ENCODE assay signal across 18 cellular contexts in the genomic region with DNA sequence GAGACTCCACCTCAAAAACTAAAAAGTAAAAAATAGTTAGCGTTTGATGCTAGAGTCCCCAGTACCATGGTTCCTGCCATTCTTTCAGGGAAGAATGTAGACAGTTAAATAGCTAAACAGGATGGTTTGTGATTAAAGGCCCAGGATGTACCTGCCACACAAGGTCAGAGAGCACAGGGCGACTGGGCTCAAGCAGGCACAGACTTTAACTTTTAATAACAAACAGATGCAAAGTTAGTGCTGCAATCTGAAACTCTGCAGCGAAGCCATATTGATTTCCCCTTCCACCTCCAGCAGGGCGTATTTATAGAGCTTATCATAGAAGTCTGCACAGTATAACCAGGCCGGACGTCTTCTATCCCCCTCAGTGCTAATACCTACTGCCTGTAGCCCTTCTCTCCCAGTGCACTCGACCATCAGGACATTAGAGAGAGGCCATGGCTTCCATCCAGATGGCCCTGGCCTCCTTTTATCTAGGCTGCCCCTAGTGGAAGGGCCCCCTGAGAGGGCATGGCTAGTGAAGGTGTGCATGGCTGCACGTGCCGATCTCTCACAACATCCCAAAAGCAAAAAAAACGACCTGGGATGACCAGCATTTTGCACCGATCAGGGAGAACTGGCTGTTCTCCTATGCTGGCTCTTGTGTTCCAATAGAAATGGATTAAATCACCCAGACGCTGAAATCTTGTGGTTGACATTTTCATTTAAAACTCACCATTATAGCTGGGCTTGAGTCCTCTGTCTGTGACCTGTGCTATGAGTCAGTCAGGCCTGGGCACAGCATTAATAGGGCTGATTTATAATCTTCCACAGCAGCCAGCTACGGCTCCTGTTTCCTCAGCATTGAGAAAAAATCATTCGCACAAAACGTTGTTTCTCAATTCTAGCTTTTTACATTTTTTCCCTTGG. TPM values are rescaled to one million over a fixed set of nuclear protein-coding genes. Genes with fewer than 3 reads are reported as not detected.
DNase-seq lines count a peak whose midpoint lies in the region; ATAC-seq and TF ChIP-seq lines count a peak whose summit lies in the region.
"Had no signal": no experiment of that assay in that cellular context is flagged by ENCODE, and none has a peak within 500 bp of the region (broad histone marks: within the 10 kb centered on the region; RNA-seq: fewer than 3 reads in every experiment).

No MANE protein-coding gene starts in this region.

- no peaks in the 10 kb centered on the region for H3K36me3 ChIP-seq in psoas muscle (ENCODE audit: insufficient read depth in 1 of 2, low read depth in 1 of 2)
- H3K36me3 ChIP-seq: BLaER1, heart left ventricle had no signal

- H3K9me3 Mint-ChIP-seq in endothelial cell (ENCODE audit: unreplicated experiment) = no peaks in the 10 kb centered on the region
- H3K9me3 Mint-ChIP-seq: stimulated activated naive CD8-positive, alpha-beta T cell treated with anti-CD3 and anti-CD28 coated beads, Interleukin-15, Interleukin-2, amounts not matched to agents 100 ng/mL and 50 ng/mL, for 24 hours had no signal

- DNase-seq in AG10803 (ENCODE audit: low read depth) (peak; percentile 86), M059J (ENCODE audit: low read depth) (peak; percentile 64), endothelial cell (ENCODE audit: low spot score) (no peak), psoas muscle (no peak), NCI-H526 treated with DMSO at 0.1 percent for 48 hours (lab: John Stamatoyannopoulos, UW) (no peak), D341Med (ENCODE audit: low spot score) (no peak), NCI-H510A treated with DMSO at 0.1 percent for 48 hours (lab: John Stamatoyannopoulos, UW) (no peak)
- DNase-seq: activated CD8-positive, alpha-beta T cell treated with anti-CD3 and anti-CD28 coated beads for 36 hours; heart left ventricle; MM.1S; mucosa of descending colon; NCI-H2029 treated with DMSO at 0.1 percent for 48 hours; NCI-H526 had no signal

- H3K27ac ChIP-seq in psoas muscle = no peak overlapping the region
- H3K27ac ChIP-seq: BLaER1, heart left ventricle, PC-9, SK-N-MC had no signal

- 52 to 73% (median 57%) methylated on average over 15 of the region's 15 CpGs for WGBS in psoas muscle, 3 donors

- H3K4me1 Mint-ChIP-seq in endothelial cell (ENCODE audit: unreplicated experiment) = no peaks in the 10 kb centered on the region

- ATAC-seq in psoas muscle (peak; percentile 33 to 88 (median 68)), HG02981 (IDR thresholded peaks at IDR 0.05; ENCODE audit: unreplicated experiment) (no peak)
- ATAC-seq: heart left ventricle had no signal

- no peaks in the 10 kb centered on the region for H3K9me3 ChIP-seq in psoas muscle
- H3K9me3 ChIP-seq: mucosa of descending colon had no signal

- TF ChIP-seq CTCF in AG10803 (conservative IDR thresholded peaks at IDR 0.05; ENCODE audit: low read length) = peak; percentile 15; the same call in 1 of the 2 replicates
- TF ChIP-seq CTCF in endothelial cell (IDR thresholded peaks at IDR 0.05; ENCODE audit: unreplicated experiment) = no peak
- TF ChIP-seq CTCF in psoas muscle (IDR thresholded peaks at IDR 0.05) = no peak

- no peaks in the 10 kb centered on the region for H3K27me3 ChIP-seq in psoas muscle (ENCODE audit: insufficient read depth in 3 of 3, low read length in 2 of 3)
- H3K27me3 ChIP-seq: BLaER1, heart left ventricle had no signal

- H3K4me3 Mint-ChIP-seq in endothelial cell (ENCODE audit: unreplicated experiment) = peak overlapping the region; percentile 1
- H3K4me3 Mint-ChIP-seq: activated CD8-positive, alpha-beta T cell treated with anti-CD3 and anti-CD28 coated beads for 36 hours; stimulated activated naive CD8-positive, alpha-beta T cell treated with anti-CD3 and anti-CD28 coated beads, Interleukin-15, Interleukin-2, amounts not matched to agents 100 ng/mL and 50 ng/mL, for 24 hours had no signal

- H3K36me3 Mint-ChIP-seq in endothelial cell (ENCODE audit: low read depth, unreplicated experiment) = peaks cover 6% of the 10 kb centered on the region

- H3K4me3 ChIP-seq in AG10803 (ENCODE audit: low read length) (no peak overlapping the region), psoas muscle (no peak overlapping the region)
- H3K4me3 ChIP-seq: BLaER1, heart left ventricle, mucosa of descending colon, PC-9, SK-N-MC had no signal

- H3K4me1 ChIP-seq in psoas muscle = peaks cover 9% of the 10 kb centered on the region
- H3K4me1 ChIP-seq: BLaER1, heart left ventricle had no signal

- no peak overlapping the region for H3K27ac Mint-ChIP-seq in endothelial cell (ENCODE audit: unreplicated experiment)
- H3K27ac Mint-ChIP-seq: activated CD8-positive, alpha-beta T cell treated with anti-CD3 and anti-CD28 coated beads for 36 hours; stimulated activated naive CD8-positive, alpha-beta T cell treated with anti-CD3 and anti-CD28 coated beads, Interleukin-15, Interleukin-2, amounts not matched to agents 100 ng/mL and 50 ng/mL, for 24 hours had no signal

- intact Hi-C loops in psoas muscle (cut with DNase I) = no loop called here

- H3K27me3 Mint-ChIP-seq in endothelial cell (ENCODE audit: unreplicated experiment) = no peaks in the 10 kb centered on the region
- H3K27me3 Mint-ChIP-seq: activated CD8-positive, alpha-beta T cell treated with anti-CD3 and anti-CD28 coated beads for 36 hours; stimulated activated naive CD8-positive, alpha-beta T cell treated with anti-CD3 and anti-CD28 coated beads, Interleukin-15, Interleukin-2, amounts not matched to agents 100 ng/mL and 50 ng/mL, for 24 hours had no signal

RNA-seq across cellular contexts. Expression of a gene that starts 7.6 kb away (rescaled TPM):
- 15.1 and 28.6 TPM in 2 replicates for total RNA-seq in M059J (2014; rRNA removed; shearing (Covaris generic))
- 24.6 TPM for total RNA-seq in endothelial cell (ENCODE audit: unreplicated experiment)
- 100 to 1,000 TPM; 354 to 855 (median 486) TPM for total RNA-seq in psoas muscle
- 100 to 1,000 TPM; 283 to 571 (median 364) TPM for polyA plus RNA-seq in psoas muscle

RNA-seq across cellular contexts. Expression of a gene that starts 46.8 kb away (rescaled TPM):
- 45.9 and 47.6 TPM in 2 replicates for total RNA-seq in M059J (2014; rRNA removed; shearing (Covaris generic))
- total RNA-seq in endothelial cell (ENCODE audit: unreplicated experiment) (184 TPM), psoas muscle (100 to 1,000 TPM in 1 of 4 donors, 10 to 100 TPM in 3; 57.7 to 106 (median 81.8) TPM)
- polyA plus RNA-seq in psoas muscle = 10 to 100 TPM; 38.2 to 92.6 (median 54.5) TPM

Comparison
In these comparisons a context has a peak if more than half of its experiments do, and no peak if none do; other contexts are left out.
1. DNase-seq: peak in AG10803 (single experiment) and M059J (single experiment); none in endothelial cell (single experiment), psoas muscle (0 of 2), NCI-H526 treated with DMSO at 0.1 percent for 48 hours (single experiment), D341Med (single experiment) and NCI-H510A treated with DMSO at 0.1 percent for 48 hours (single experiment).
2. RNA of a gene that starts 7.6 kb away (total RNA-seq): 354 to 855 TPM in psoas muscle; 15.1 to 28.6 TPM in M059J and 24.6 TPM in endothelial cell (single experiment); every median in the first group is over 10 times any median in the second.